8 cellular contexts compared by ENCODE assay signal in genomic region chr22:40818747-40819662, GRCh38. TPM values are rescaled to one million over a fixed set of nuclear protein-coding genes. Genes with fewer than 3 reads are reported as not detected.
DNase-seq lines count a peak whose midpoint lies in the region; ATAC-seq and TF ChIP-seq lines count a peak whose summit lies in the region.

Gene SLC25A17 (minus strand): TSS chr22:40819346. CDS start chr22:40819248, 98 bp downstream.

- ATAC-seq in GM21786 (IDR thresholded peaks at IDR 0.05; ENCODE audit: unreplicated experiment) (peak; percentile 66), RWPE2 (ENCODE audit: low read depth) (peak; percentile 97)

- H3K27ac ChIP-seq in RWPE2 (ENCODE audit: poor library complexity, severe bottlenecking) = peak within 1 kb of the TSS; percentile 53

- H3K79me2 ChIP-seq in Loucy (ENCODE audit: insufficient read depth, low read length) = peaks cover 40% of the 10 kb centered on the region

- TF ChIP-seq CTCF in Loucy (conservative IDR thresholded peaks at IDR 0.05; ENCODE audit: low read length) = peak; percentile 63
- peak; percentile 32 for TF ChIP-seq CTCF in RWPE2 (IDR thresholded peaks at IDR 0.05; ENCODE audit: poor library complexity, severe bottlenecking)
- peak; percentile 48 for TF ChIP-seq CTCF in fibroblast of villous mesenchyme (IDR thresholded peaks at IDR 0.05; ENCODE audit: insufficient read depth, low read depth, low read length)
- peak; percentile 12 for TF ChIP-seq CTCF in nephron progenitor cell (IDR thresholded peaks at IDR 0.05)

- H3K4me3 Mint-ChIP-seq in nephron progenitor cell = peak within 1 kb of the TSS; percentile 98
- H3K4me3 Mint-ChIP-seq in stimulated activated naive CD8-positive, alpha-beta T cell treated with anti-CD3 and anti-CD28 coated beads, Interleukin-15, Interleukin-2, amounts not matched to agents 100 ng/mL and 50 ng/mL, for 24 hours = peak within 1 kb of the TSS; percentile 88

- peaks cover 17% of the 10 kb centered on the region; the same call in 1 of the 2 replicates for H3K36me3 ChIP-seq in Loucy (ENCODE audit: insufficient read depth, low read length)
- H3K36me3 ChIP-seq in RWPE2 (ENCODE audit: low read depth) = peaks cover 13% of the 10 kb centered on the region; the same call in 1 of the 2 replicates

- peak within 1 kb of the TSS; percentile 89 for H3K9ac ChIP-seq in Loucy (ENCODE audit: low read depth, low read length, poor library complexity, severe bottlenecking)

- no peaks in the 10 kb centered on the region for H3K27me3 ChIP-seq in Loucy (ENCODE audit: insufficient read depth, low read length, poor library complexity, severe bottlenecking)
- no peaks in the 10 kb centered on the region for H3K27me3 ChIP-seq in RWPE2 (ENCODE audit: insufficient read depth, poor library complexity, severe bottlenecking)

- H3K4me2 ChIP-seq in Loucy (ENCODE audit: low read depth, low read length, poor library complexity, severe bottlenecking) = peak within 1 kb of the TSS; percentile 95

- peak within 1 kb of the TSS; percentile 100 for H2AFZ ChIP-seq in Loucy (ENCODE audit: low read length)

- H3K4me3 ChIP-seq in Loucy (ENCODE audit: low read length, poor library complexity, severe bottlenecking) = peak within 1 kb of the TSS; percentile 100
- peak within 1 kb of the TSS; percentile 73 for H3K4me3 ChIP-seq in RWPE2 (ENCODE audit: severe bottlenecking)
- peak within 1 kb of the TSS; percentile 100 for H3K4me3 ChIP-seq in fibroblast of villous mesenchyme (ENCODE audit: low read depth, low read length)

- no peaks in the 10 kb centered on the region for H3K27me3 Mint-ChIP-seq in nephron progenitor cell (ENCODE audit: low read depth, poor library complexity)
- no peaks in the 10 kb centered on the region for H3K27me3 Mint-ChIP-seq in stimulated activated naive CD8-positive, alpha-beta T cell treated with anti-CD3 and anti-CD28 coated beads, Interleukin-15, Interleukin-2, amounts not matched to agents 100 ng/mL and 50 ng/mL, for 24 hours

- H4K20me1 ChIP-seq in Loucy (ENCODE audit: insufficient read depth, low read length, poor library complexity, severe bottlenecking) = peaks cover 5% of the 10 kb centered on the region

- peak within 1 kb of the TSS; percentile 98 for H3K27ac Mint-ChIP-seq in nephron progenitor cell
- H3K27ac Mint-ChIP-seq in stimulated activated naive CD8-positive, alpha-beta T cell treated with anti-CD3 and anti-CD28 coated beads, Interleukin-15, Interleukin-2, amounts not matched to agents 100 ng/mL and 50 ng/mL, for 24 hours = peak within 1 kb of the TSS; percentile 94

- no peaks in the 10 kb centered on the region for H3K9me3 Mint-ChIP-seq in nephron progenitor cell
- no peaks in the 10 kb centered on the region for H3K9me3 Mint-ChIP-seq in stimulated activated naive CD8-positive, alpha-beta T cell treated with anti-CD3 and anti-CD28 coated beads, Interleukin-15, Interleukin-2, amounts not matched to agents 100 ng/mL and 50 ng/mL, for 24 hours

- H3K36me3 Mint-ChIP-seq in nephron progenitor cell (ENCODE audit: low read depth) = peaks cover 37% of the 10 kb centered on the region
- peaks cover 39% of the 10 kb centered on the region for H3K36me3 Mint-ChIP-seq in stimulated activated naive CD8-positive, alpha-beta T cell treated with anti-CD3 and anti-CD28 coated beads, Interleukin-15, Interleukin-2, amounts not matched to agents 100 ng/mL and 50 ng/mL, for 24 hours (ENCODE audit: low read depth)

- no peaks in the 10 kb centered on the region for H3F3A ChIP-seq in Loucy (ENCODE audit: low read depth)

- DNase-seq in DMS153 treated with DMSO at 0.1 percent for 48 hours (lab: John Stamatoyannopoulos, UW; ENCODE audit: unreplicated experiment) (peak; percentile 72), RWPE2 (ENCODE audit: low spot score) (peak; percentile 87), fibroblast of villous mesenchyme (ENCODE audit: low read depth) (peak; percentile 83), nephron progenitor cell (peak; percentile 88)
- peak; percentile 85 for DNase-seq in activated T-helper 9 cell treated with anti-CD3 and anti-CD28 coated beads, Interleukin-2, amount 50 U/mL, for 16 hours (ENCODE audit: low read depth)

- H3K4me1 Mint-ChIP-seq in nephron progenitor cell = peaks cover 35% of the 10 kb centered on the region
- peaks cover 34% of the 10 kb centered on the region for H3K4me1 Mint-ChIP-seq in stimulated activated naive CD8-positive, alpha-beta T cell treated with anti-CD3 and anti-CD28 coated beads, Interleukin-15, Interleukin-2, amounts not matched to agents 100 ng/mL and 50 ng/mL, for 24 hours (ENCODE audit: low read depth)

- H3K9me3 ChIP-seq in Loucy (ENCODE audit: insufficient read depth, low read depth, low read length) (no peaks in the 10 kb centered on the region), RWPE2 (ENCODE audit: severe bottlenecking) (no peaks in the 10 kb centered on the region)

- H3K4me1 ChIP-seq in Loucy (ENCODE audit: insufficient read depth, low read length, poor library complexity, severe bottlenecking) (peaks cover 26% of the 10 kb centered on the region), RWPE2 (ENCODE audit: insufficient read depth, poor library complexity, severe bottlenecking) (peaks cover 7% of the 10 kb centered on the region)

- H3K9me2 ChIP-seq in Loucy (replicated peaks; ENCODE audit: low read depth, low read length) = no peaks in the 10 kb centered on the region

RNA-seq across cellular contexts. Expression of gene SLC25A17, which starts in this region (rescaled TPM):
- total RNA-seq in fibroblast of villous mesenchyme = 12.9 and 23.7 TPM in 2 replicates

Comparison
In these comparisons a context has a peak if more than half of its experiments do, and no peak if none do; other contexts are left out.
1. Peak in every context shown above with its lines: DNase-seq, ATAC-seq, H3K4me3 ChIP-seq and H3K27ac ChIP-seq.
2. CTCF ChIP-seq: peak in every context shown above with its lines; median percentile 63 in Loucy; 48 in fibroblast of villous mesenchyme; 32 in RWPE2; 12 in nephron progenitor cell.